1 cellular context compared by ENCODE assay signal in genomic region chr2:190360561-190360960, GRCh38.
TF ChIP-seq lines count a peak whose summit lies in the region.

No MANE protein-coding gene starts in this region.

TF ChIP-seq in GM12878, 131 proteins besides CTCF, POLR2A, EP300 and RAD21:
- TF ChIP-seq POLR2AphosphoS2 (IDR thresholded peaks at IDR 0.05; ENCODE audit: low read depth, low read length): no peak
- no peak for TF ChIP-seq ATF7 (IDR thresholded peaks at IDR 0.05; ENCODE audit: low read depth)
- TF ChIP-seq KDM1A (IDR thresholded peaks at IDR 0.05; ENCODE audit: borderline replicate concordance): no peak
- TF ChIP-seq, protein P1, sequence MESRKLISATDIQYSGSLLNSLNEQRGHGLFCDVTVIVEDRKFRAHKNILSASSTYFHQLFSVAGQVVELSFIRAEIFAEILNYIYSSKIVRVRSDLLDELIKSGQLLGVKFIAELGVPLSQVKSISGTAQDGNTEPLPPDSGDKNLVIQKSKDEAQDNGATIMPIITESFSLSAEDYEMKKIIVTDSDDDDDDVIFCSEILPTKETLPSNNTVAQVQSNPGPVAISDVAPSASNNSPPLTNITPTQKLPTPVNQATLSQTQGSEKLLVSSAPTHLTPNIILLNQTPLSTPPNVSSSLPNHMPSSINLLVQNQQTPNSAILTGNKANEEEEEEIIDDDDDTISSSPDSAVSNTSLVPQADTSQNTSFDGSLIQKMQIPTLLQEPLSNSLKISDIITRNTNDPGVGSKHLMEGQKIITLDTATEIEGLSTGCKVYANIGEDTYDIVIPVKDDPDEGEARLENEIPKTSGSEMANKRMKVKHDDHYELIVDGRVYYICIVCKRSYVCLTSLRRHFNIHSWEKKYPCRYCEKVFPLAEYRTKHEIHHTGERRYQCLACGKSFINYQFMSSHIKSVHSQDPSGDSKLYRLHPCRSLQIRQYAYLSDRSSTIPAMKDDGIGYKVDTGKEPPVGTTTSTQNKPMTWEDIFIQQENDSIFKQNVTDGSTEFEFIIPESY (IDR thresholded peaks at IDR 0.05): no peak
- TF ChIP-seq DPF2 (IDR thresholded peaks at IDR 0.05): no peak
- TF ChIP-seq BHLHE40 (IDR thresholded peaks at IDR 0.05; ENCODE audit: borderline replicate concordance in 1 of 2, low read depth in 2 of 2, low read length in 1 of 2): no peak
- TF ChIP-seq CBFB (IDR thresholded peaks at IDR 0.05; ENCODE audit: low read depth): no peak
- no peak for TF ChIP-seq NR2C2 (IDR thresholded peaks at IDR 0.05; ENCODE audit: borderline replicate concordance, control insufficient read depth, insufficient read length, low read depth)
